ENCODE assay signal across 13 cellular contexts in the genomic region with DNA sequence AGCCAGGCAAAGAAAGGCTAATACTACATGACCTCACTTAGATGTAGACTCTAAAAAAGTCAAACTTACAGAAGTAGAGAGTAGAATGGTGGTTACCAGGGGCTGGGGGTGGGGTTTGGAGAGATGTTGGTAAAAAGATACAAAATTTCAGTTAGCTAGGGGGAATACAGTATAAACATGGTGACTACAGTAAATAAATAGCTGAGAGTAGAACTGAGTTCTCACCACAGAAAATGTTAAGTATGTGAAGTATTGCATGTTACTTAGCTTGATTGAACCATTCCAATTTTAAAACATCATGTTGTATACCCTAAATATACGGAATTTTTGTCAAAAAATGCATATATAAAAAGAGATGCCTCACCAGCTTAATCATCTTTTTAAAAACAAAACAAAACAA.
A peak's percentile ranks its signal among the peaks of the same experiment; 100 is the strongest.
DNase-seq lines count a peak whose midpoint lies in the region; TF ChIP-seq lines count a peak whose summit lies in the region.
"Had no signal": no experiment of that assay in that cellular context is flagged by ENCODE, and none has a peak within 500 bp of the region (broad histone marks: within the 10 kb centered on the region; RNA-seq: fewer than 3 reads in every experiment).

No MANE protein-coding gene starts in this region.

- WGBS in testis, 2 donors, result 83 to 89% methylated on average over 1 of the region's 1 CpG

- H3K27me3 ChIP-seq in testis, result no peaks in the 10 kb centered on the region

- peak overlapping the region; percentile 98 for H3K27ac Mint-ChIP-seq in activated naive CD4-positive, alpha-beta T cell treated with anti-CD3 and anti-CD28 coated beads, Interleukin-2, amount 10 ng/mL, durations not matched to agents 7 days and 5 days
- peak overlapping the region; percentile 82 for H3K27ac Mint-ChIP-seq in activated T-helper 2 cell treated with anti-CD3 and anti-CD28 coated beads, Interferon-gamma antibody, Interleukin-2, Interleukin-4, amounts not matched to agents 10 μg/mL and 5 μg/mL and 100 μg/mL, durations not matched to agents 14 hours and 24 hours and 36 hours
- H3K27ac Mint-ChIP-seq in type B pancreatic cell, result peak overlapping the region; percentile 96

- peaks cover 3% of the 10 kb centered on the region for H3K4me1 ChIP-seq in testis
- H3K4me1 ChIP-seq: parathyroid adenoma had no signal

- peaks cover 45% of the 10 kb centered on the region for H3K36me3 Mint-ChIP-seq in activated naive CD4-positive, alpha-beta T cell treated with anti-CD3 and anti-CD28 coated beads, Interleukin-2, amount 10 ng/mL, durations not matched to agents 7 days and 5 days
- peaks cover 19% of the 10 kb centered on the region for H3K36me3 Mint-ChIP-seq in activated T-helper 2 cell treated with anti-CD3 and anti-CD28 coated beads, Interferon-gamma antibody, Interleukin-2, Interleukin-4, amounts not matched to agents 10 μg/mL and 5 μg/mL and 100 μg/mL, durations not matched to agents 14 hours and 24 hours and 36 hours (ENCODE audit: low read depth)
- H3K36me3 Mint-ChIP-seq in type B pancreatic cell, result no peaks in the 10 kb centered on the region

- H3K27me3 Mint-ChIP-seq in activated naive CD4-positive, alpha-beta T cell treated with anti-CD3 and anti-CD28 coated beads, Interleukin-2, amount 10 ng/mL, durations not matched to agents 7 days and 5 days, result no peaks in the 10 kb centered on the region
- H3K27me3 Mint-ChIP-seq in activated T-helper 2 cell treated with anti-CD3 and anti-CD28 coated beads, Interferon-gamma antibody, Interleukin-2, Interleukin-4, amounts not matched to agents 10 μg/mL and 5 μg/mL and 100 μg/mL, durations not matched to agents 14 hours and 24 hours and 36 hours (ENCODE audit: low read depth), result no peaks in the 10 kb centered on the region
- no peaks in the 10 kb centered on the region for H3K27me3 Mint-ChIP-seq in type B pancreatic cell

- no peaks in the 10 kb centered on the region for H3K9me3 Mint-ChIP-seq in activated naive CD4-positive, alpha-beta T cell treated with anti-CD3 and anti-CD28 coated beads, Interleukin-2, amount 10 ng/mL, durations not matched to agents 7 days and 5 days
- no peaks in the 10 kb centered on the region for H3K9me3 Mint-ChIP-seq in activated T-helper 2 cell treated with anti-CD3 and anti-CD28 coated beads, Interferon-gamma antibody, Interleukin-2, Interleukin-4, amounts not matched to agents 10 μg/mL and 5 μg/mL and 100 μg/mL, durations not matched to agents 14 hours and 24 hours and 36 hours
- H3K9me3 Mint-ChIP-seq in type B pancreatic cell, result no peaks in the 10 kb centered on the region

- H3K4me3 Mint-ChIP-seq in activated naive CD4-positive, alpha-beta T cell treated with anti-CD3 and anti-CD28 coated beads, Interleukin-2, amount 10 ng/mL, durations not matched to agents 7 days and 5 days, result peak overlapping the region; percentile 63
- H3K4me3 Mint-ChIP-seq in activated T-helper 2 cell treated with anti-CD3 and anti-CD28 coated beads, Interferon-gamma antibody, Interleukin-2, Interleukin-4, amounts not matched to agents 10 μg/mL and 5 μg/mL and 100 μg/mL, durations not matched to agents 14 hours and 24 hours and 36 hours (ENCODE audit: low read depth), result peak overlapping the region; percentile 3
- no peak overlapping the region for H3K4me3 Mint-ChIP-seq in type B pancreatic cell

- no peak overlapping the region for H3K4me3 ChIP-seq in fibroblast of villous mesenchyme (ENCODE audit: low read depth, low read length)
- no peak overlapping the region for H3K4me3 ChIP-seq in testis
- H3K4me3 ChIP-seq: HAP-1 had no signal

- no peak for TF ChIP-seq POLR2A in testis (IDR thresholded peaks at IDR 0.05)

- no peak overlapping the region for H3K27ac ChIP-seq in testis
- H3K27ac ChIP-seq: parathyroid adenoma had no signal

- DNase-seq in activated naive CD4-positive, alpha-beta T cell treated with anti-CD3 and anti-CD28 coated beads, Interleukin-2, amount 10 ng/mL, durations not matched to agents 7 days and 5 days, result no peak
- DNase-seq in activated naive CD4-positive, alpha-beta T cell treated with anti-CD3 and anti-CD28 coated beads, Interleukin-2, amount 50 U/mL, for 16 hours, result no peak
- DNase-seq in activated T-helper 2 cell treated with anti-CD3 and anti-CD28 coated beads, Interferon-gamma antibody, Interleukin-2, Interleukin-4, amounts not matched to agents 10 μg/mL and 5 μg/mL and 100 μg/mL, durations not matched to agents 14 hours and 24 hours and 36 hours (ENCODE audit: low spot score), result no peak
- peak; percentile 65 for DNase-seq in fibroblast of villous mesenchyme (ENCODE audit: low read depth)
- DNase-seq in type B pancreatic cell (ENCODE audit: extremely low spot score, unreplicated experiment), result no peak
- no peak for DNase-seq in stimulated activated CD4-positive, alpha-beta T cell treated with anti-CD3 and anti-CD28 coated beads, Interleukin-4, amount 100 ng/mL, for 24 hours
- DNase-seq in AG08396 (ENCODE audit: low spot score), result no peak
- DNase-seq in testis, result no peak
- DNase-seq: AML-193; effector CD8-positive, alpha-beta T cell; NCI-H446 treated with DMSO at 0.1 percent for 48 hours had no signal

- TF ChIP-seq CTCF in fibroblast of villous mesenchyme (IDR thresholded peaks at IDR 0.05; ENCODE audit: insufficient read depth, low read depth, low read length) (no peak), type B pancreatic cell (conservative IDR thresholded peaks at IDR 0.05) (no peak), testis (IDR thresholded peaks at IDR 0.05) (no peak)

- CTCF ChIA-PET in activated naive CD4-positive, alpha-beta T cell treated with anti-CD3 and anti-CD28 coated beads, Interleukin-2, amount 10 ng/mL, durations not matched to agents 7 days and 5 days (lab: Charles Lee), result interaction anchor here (1.0 to 2.3 kb wide), 7 partner anchors 9 to 171 kb away, joined by 3 to 8 read pairs (median 3); no protein-coding TSS in a partner anchor

- no peaks in the 10 kb centered on the region for H3K36me3 ChIP-seq in testis (ENCODE audit: low read depth, missing control alignments)
- H3K36me3 ChIP-seq: HAP-1 had no signal

- peaks cover 100% of the 10 kb centered on the region for H3K4me1 Mint-ChIP-seq in activated naive CD4-positive, alpha-beta T cell treated with anti-CD3 and anti-CD28 coated beads, Interleukin-2, amount 10 ng/mL, durations not matched to agents 7 days and 5 days
- peaks cover 84% of the 10 kb centered on the region for H3K4me1 Mint-ChIP-seq in activated T-helper 2 cell treated with anti-CD3 and anti-CD28 coated beads, Interferon-gamma antibody, Interleukin-2, Interleukin-4, amounts not matched to agents 10 μg/mL and 5 μg/mL and 100 μg/mL, durations not matched to agents 14 hours and 24 hours and 36 hours (ENCODE audit: low read depth)
- H3K4me1 Mint-ChIP-seq in type B pancreatic cell (ENCODE audit: unreplicated experiment), result peaks cover 25% of the 10 kb centered on the region

- intact Hi-C loops in activated T-helper 2 cell treated with anti-CD3 and anti-CD28 coated beads, Interferon-gamma antibody, Interleukin-2, Interleukin-4, amounts not matched to agents 10 μg/mL and 5 μg/mL and 100 μg/mL, durations not matched to agents 14 hours and 24 hours and 36 hours (cut with micrococcal nuclease), result loop anchor here (5.0 to 10.0 kb wide), 2 partner anchors 212 to 1821 kb away; a partner anchor contains a TSS
- intact Hi-C loops in testis (cut with DNase I; ENCODE audit: low total_unique reads), result no loop called here

- H3K9me3 ChIP-seq in testis, result no peaks in the 10 kb centered on the region
- H3K9me3 ChIP-seq: HAP-1 had no signal
